ENCODE assay signal across 9 cellular contexts in the genomic region with DNA sequence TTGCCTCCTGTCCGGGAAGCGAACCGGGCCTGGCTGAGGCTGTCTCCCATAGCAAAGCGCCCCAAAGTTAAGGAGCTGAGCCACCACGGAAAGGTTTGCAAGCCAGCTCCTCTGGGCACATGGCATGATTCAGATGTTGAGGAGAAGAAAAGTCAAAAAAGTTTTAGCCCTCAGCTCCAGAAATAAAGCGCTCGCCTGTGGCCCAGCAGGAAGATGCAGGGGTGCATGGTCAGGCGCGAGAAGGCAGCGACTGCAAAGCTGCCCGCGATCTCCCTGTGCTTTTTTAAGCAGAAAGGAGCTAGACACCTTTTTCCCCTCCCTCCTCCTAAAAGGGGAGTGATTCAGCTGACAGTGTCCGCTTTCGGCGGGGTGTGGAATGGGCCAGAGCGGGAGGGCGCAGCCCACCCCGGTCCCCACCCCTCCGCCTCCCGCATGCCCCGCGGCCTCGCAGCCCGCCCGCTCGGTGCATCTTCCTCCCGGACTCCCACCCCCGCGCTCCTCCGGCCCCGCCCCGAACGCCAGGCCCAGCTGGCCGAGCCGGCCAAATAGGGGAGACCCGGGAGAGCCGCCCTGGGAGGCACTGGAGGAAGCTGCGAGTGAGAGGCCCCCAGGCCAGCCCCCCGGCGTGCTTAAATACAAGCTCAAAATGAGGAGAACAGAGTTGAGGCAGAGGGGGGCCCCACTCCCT. TPM values are rescaled to one million over a fixed set of nuclear protein-coding genes. Genes with fewer than 3 reads are reported as not detected.
DNase-seq lines count a peak whose midpoint lies in the region; ATAC-seq, FAIRE-seq and TF ChIP-seq lines count a peak whose summit lies in the region.
"Had no signal": no experiment of that assay in that cellular context is flagged by ENCODE, and none has a peak within 500 bp of the region (broad histone marks: within the 10 kb centered on the region; RNA-seq: fewer than 3 reads in every experiment).

A gene with protein sequence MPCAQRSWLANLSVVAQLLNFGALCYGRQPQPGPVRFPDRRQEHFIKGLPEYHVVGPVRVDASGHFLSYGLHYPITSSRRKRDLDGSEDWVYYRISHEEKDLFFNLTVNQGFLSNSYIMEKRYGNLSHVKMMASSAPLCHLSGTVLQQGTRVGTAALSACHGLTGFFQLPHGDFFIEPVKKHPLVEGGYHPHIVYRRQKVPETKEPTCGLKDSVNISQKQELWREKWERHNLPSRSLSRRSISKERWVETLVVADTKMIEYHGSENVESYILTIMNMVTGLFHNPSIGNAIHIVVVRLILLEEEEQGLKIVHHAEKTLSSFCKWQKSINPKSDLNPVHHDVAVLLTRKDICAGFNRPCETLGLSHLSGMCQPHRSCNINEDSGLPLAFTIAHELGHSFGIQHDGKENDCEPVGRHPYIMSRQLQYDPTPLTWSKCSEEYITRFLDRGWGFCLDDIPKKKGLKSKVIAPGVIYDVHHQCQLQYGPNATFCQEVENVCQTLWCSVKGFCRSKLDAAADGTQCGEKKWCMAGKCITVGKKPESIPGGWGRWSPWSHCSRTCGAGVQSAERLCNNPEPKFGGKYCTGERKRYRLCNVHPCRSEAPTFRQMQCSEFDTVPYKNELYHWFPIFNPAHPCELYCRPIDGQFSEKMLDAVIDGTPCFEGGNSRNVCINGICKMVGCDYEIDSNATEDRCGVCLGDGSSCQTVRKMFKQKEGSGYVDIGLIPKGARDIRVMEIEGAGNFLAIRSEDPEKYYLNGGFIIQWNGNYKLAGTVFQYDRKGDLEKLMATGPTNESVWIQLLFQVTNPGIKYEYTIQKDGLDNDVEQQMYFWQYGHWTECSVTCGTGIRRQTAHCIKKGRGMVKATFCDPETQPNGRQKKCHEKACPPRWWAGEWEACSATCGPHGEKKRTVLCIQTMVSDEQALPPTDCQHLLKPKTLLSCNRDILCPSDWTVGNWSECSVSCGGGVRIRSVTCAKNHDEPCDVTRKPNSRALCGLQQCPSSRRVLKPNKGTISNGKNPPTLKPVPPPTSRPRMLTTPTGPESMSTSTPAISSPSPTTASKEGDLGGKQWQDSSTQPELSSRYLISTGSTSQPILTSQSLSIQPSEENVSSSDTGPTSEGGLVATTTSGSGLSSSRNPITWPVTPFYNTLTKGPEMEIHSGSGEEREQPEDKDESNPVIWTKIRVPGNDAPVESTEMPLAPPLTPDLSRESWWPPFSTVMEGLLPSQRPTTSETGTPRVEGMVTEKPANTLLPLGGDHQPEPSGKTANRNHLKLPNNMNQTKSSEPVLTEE (N-terminal part only) (minus strand): TSS at position 260 of the 688 bp plus-strand sequence. CDS start 134 bp downstream, at position 126.

- H3K4me3 ChIP-seq in HUES6 (ENCODE audit: low read depth, low read length): peak within 1 kb of the TSS; percentile 72
- H3K4me3 ChIP-seq in H1 (ENCODE audit: extremely low read depth in 1 of 4, insufficient read depth in 2 of 4, low read depth in 3 of 4, low read length in 4 of 4): peak within 1 kb of the TSS; percentile 50 to 64 (median 56)
- peak within 1 kb of the TSS; percentile 22 to 60 for H3K4me3 ChIP-seq in mucosa of rectum (ENCODE audit: low read length in 2 of 2)

- TF ChIP-seq RAD21 in H1 (IDR thresholded peaks at IDR 0.05 in 1 of 2, conservative IDR thresholded peaks at IDR 0.05 in 1 of 2; ENCODE audit: low read depth in 2 of 2, low read length in 2 of 2): no peak

- H3K4me1 ChIP-seq in HUES6 (ENCODE audit: control insufficient read depth, insufficient read depth, low read length) (peaks cover 26% of the 10 kb centered on the region), H1 (replicated peaks in 1 of 4; ENCODE audit: control insufficient read depth in 3 of 4, insufficient read depth in 4 of 4, low read length in 3 of 4) (peaks cover 4 to 18% (median 10%) of the 10 kb centered on the region in 4 experiments), mucosa of rectum (ENCODE audit: control insufficient read depth in 2 of 2, insufficient read depth in 2 of 2, low read length in 2 of 2) (no peaks in the 10 kb centered on the region)

- FAIRE-seq in H1 (lab: Jason Lieb, UNC): no peak
- FAIRE-seq: bronchial epithelial cell had no signal

- H4K5ac ChIP-seq in H1 (ENCODE audit: insufficient read length, low read depth, low read length): no peak within 1 kb of the TSS

- H4K8ac ChIP-seq in H1 (ENCODE audit: extremely low read depth, insufficient read depth, low read length): no peak within 1 kb of the TSS

- POLR2A ChIA-PET in H1 (lab: Charles Lee; ENCODE audit: partially characterized antibody): interaction anchor here (0.9 to 1.1 kb wide), 5 partner anchors 8 to 60 kb away, joined by 3 to 4 read pairs (median 3); no protein-coding TSS in a partner anchor

- H3K56ac ChIP-seq in H1 (replicated peaks; ENCODE audit: insufficient read length, low read depth, low read length): no peak within 1 kb of the TSS

- H2AK5ac ChIP-seq in H1 (ENCODE audit: low read depth, low read length): no peak within 1 kb of the TSS

- H4K91ac ChIP-seq in H1 (replicated peaks; ENCODE audit: insufficient read length, low read length): no peak within 1 kb of the TSS

- peak within 1 kb of the TSS; percentile 35; the same call in 1 of the 2 replicates for H2AFZ ChIP-seq in H1 (ENCODE audit: low read length)

- 2% methylated on average over 12 of the region's 40 CpGs; no CpG with 5 or more reads in 1 of the 2 experiments for WGBS in H1 (ENCODE audit: extremely low coverage in 1 of 2, insufficient coverage in 1 of 2, insufficient read length in 1 of 2, insufficient replicate concordance in 2 of 2, low coverage in 1 of 2, low lambda C conversion rate in 2 of 2, missing lambda C conversion rate in 1 of 2), 2 experiments

- H3K9ac ChIP-seq in HUES6 (ENCODE audit: low read length) (peak within 1 kb of the TSS; percentile 78), H1 (replicated peaks in 1 of 4; ENCODE audit: extremely low read depth in 1 of 4, low read depth in 3 of 4, low read length in 3 of 4) (peak within 1 kb of the TSS; percentile 1 to 67 (median 36); a peak in 5 of 7 replicates), mucosa of rectum (ENCODE audit: low read depth in 1 of 2, low read length in 2 of 2) (no peak within 1 kb of the TSS)

- H3K36me3 ChIP-seq in HUES6 (ENCODE audit: control insufficient read depth, insufficient read depth, low read length) (no peaks in the 10 kb centered on the region), H1 (ENCODE audit: control insufficient read depth in 2 of 4, insufficient read depth in 4 of 4, low read length in 3 of 4) (no peaks in the 10 kb centered on the region), mucosa of rectum (ENCODE audit: control insufficient read depth in 2 of 2, insufficient read depth in 2 of 2, low read length in 2 of 2) (no peaks in the 10 kb centered on the region)

- peak; percentile 91 for DNase-seq in EL
- DNase-seq in H1 (ENCODE audit: low read depth in 1 of 2, low spot score in 2 of 2): peak in 1 of 2 experiments; percentile 81
- DNase-seq in NCI-H1436 treated with DMSO at 0.1 percent for 48 hours (lab: John Stamatoyannopoulos, UW): no peak
- DNase-seq in NCI-H2029 (lab: John Stamatoyannopoulos, UW): no peak

- peaks cover 0 to 13% of the 10 kb centered on the region in 2 experiments; a peak in 1 of 4 replicates for H3K79me2 ChIP-seq in H1 (ENCODE audit: control insufficient read depth in 1 of 2, insufficient read depth in 2 of 2, low read length in 2 of 2)

- TF ChIP-seq POLR2A in H1 (IDR thresholded peaks at IDR 0.05; ENCODE audit: control extremely low read depth in 1 of 2, low read depth in 2 of 2, low read length in 2 of 2): 0 out of 3 replicates have a peak, but pooled peaks of 1 of the 2 experiments have one; percentile 14

- peak within 1 kb of the TSS; percentile 75 to 97 for H3K4me2 ChIP-seq in H1 (ENCODE audit: insufficient read depth in 1 of 2, low read depth in 2 of 2, low read length in 2 of 2)

- H3K27ac ChIP-seq in HUES6 (ENCODE audit: low read depth, low read length) (peak within 1 kb of the TSS; percentile 20; the same call in 1 of the 2 replicates), H1 (ENCODE audit: low read depth, low read length) (no peak within 1 kb of the TSS), mucosa of rectum (ENCODE audit: low read depth in 2 of 2, low read length in 2 of 2) (no peak within 1 kb of the TSS)

- 0 out of 2 replicates have a peak within 1 kb of the TSS, but pooled peaks have one; percentile 20 for H2BK12ac ChIP-seq in H1 (ENCODE audit: low read depth, low read length)

- TF ChIP-seq CTCF in H1 (IDR thresholded peaks at IDR 0.05; ENCODE audit: control extremely low read depth in 1 of 3, insufficient read depth in 1 of 3, low read depth in 1 of 3, low read length in 3 of 3): no peak

- H3K27me3 ChIP-seq in HUES6 (ENCODE audit: control insufficient read depth, insufficient read depth, low read length) (peaks cover 5% of the 10 kb centered on the region; the same call in 1 of the 2 replicates), H1 (replicated peaks in 1 of 4; ENCODE audit: control insufficient read depth in 3 of 4, extremely low read depth in 1 of 4, insufficient read depth in 3 of 4, low read length in 3 of 4) (no peaks in the 10 kb centered on the region; a peak in 1 of 7 replicates), mucosa of rectum (ENCODE audit: control insufficient read depth in 2 of 2, insufficient read depth in 2 of 2, low read length in 2 of 2) (peaks cover 0 to 5% of the 10 kb centered on the region in 2 donors)

- H3K4ac ChIP-seq in H1 (replicated peaks; ENCODE audit: insufficient read length, low read depth, low read length): no peak within 1 kb of the TSS

- no peak for TF ChIP-seq EP300 in H1 (IDR thresholded peaks at IDR 0.05; ENCODE audit: borderline replicate concordance in 1 of 2, low read depth in 2 of 2, low read length in 2 of 2)

- no peak within 1 kb of the TSS for H3K14ac ChIP-seq in H1 (ENCODE audit: insufficient read length)

- CTCF ChIA-PET in H1 (lab: Charles Lee; ENCODE audit: partially characterized antibody): interaction anchor here (0.5 to 2.6 kb wide), 10 partner anchors 9 to 1547 kb away, joined by 3 to 12 read pairs (median 4); a partner anchor contains a TSS

- H2BK20ac ChIP-seq in H1 (ENCODE audit: low read length): no peak within 1 kb of the TSS

- H3K23me2 ChIP-seq in H1 (ENCODE audit: low read depth, low read length): peaks cover 4% of the 10 kb centered on the region; the same call in 1 of the 2 replicates

- no peak within 1 kb of the TSS for H2BK15ac ChIP-seq in H1 (ENCODE audit: low read length)

- H3K18ac ChIP-seq in H1 (ENCODE audit: extremely low read depth, low read length): peak within 1 kb of the TSS; percentile 64

- no peak within 1 kb of the TSS for H2BK5ac ChIP-seq in H1 (ENCODE audit: low read depth, low read length)

- H2BK120ac ChIP-seq in H1 (replicated peaks; ENCODE audit: low read depth, low read length): no peak within 1 kb of the TSS

- H4K20me1 ChIP-seq in H1 (replicated peaks in 1 of 2; ENCODE audit: control insufficient read depth in 1 of 2, insufficient read depth in 2 of 2, low read length in 2 of 2): no peaks in the 10 kb centered on the region

- ATAC-seq in GM21367 (IDR thresholded peaks at IDR 0.05; ENCODE audit: unreplicated experiment) (no peak), HG02763 (IDR thresholded peaks at IDR 0.05; ENCODE audit: unreplicated experiment) (no peak)

- H3K9me3 ChIP-seq in HUES6 (ENCODE audit: control insufficient read depth, insufficient read depth, low read depth, low read length) (no peaks in the 10 kb centered on the region), H1 (ENCODE audit: insufficient read depth in 2 of 2, low read depth in 1 of 2, low read length in 1 of 2) (no peaks in the 10 kb centered on the region), mucosa of rectum (ENCODE audit: control insufficient read depth in 2 of 2, low read length in 2 of 2) (no peaks in the 10 kb centered on the region)

- H3K23ac ChIP-seq in H1 (ENCODE audit: insufficient read length): no peak within 1 kb of the TSS

- H3K79me1 ChIP-seq in H1 (ENCODE audit: low read depth, low read length): no peaks in the 10 kb centered on the region; the same call in 1 of the 2 replicates

RNA-seq across cellular contexts. Expression of the gene that starts here (rescaled TPM):
- total RNA-seq in H1 (2021; fragmentation: NEBNext Ultra II Directional; extraction: Animal tissue kit (Norgen Biotek cat#: 25700)): 12.3 and 12.8 TPM in 2 replicates
- polyA plus RNA-seq in H1 (2011; rRNA removed): 4.9 and 6.4 TPM in 2 replicates
- polyA plus RNA-seq in H1 (2011; cell fraction: cytosol; rRNA removed): 5.4 TPM
- polyA plus RNA-seq in H1 (2011; cell fraction: nucleus; rRNA removed): 9.9 TPM
- 4.9 to 6.5 TPM (median 5.8 TPM) in 4 replicates for polyA plus RNA-seq in H1 (2012, experiment 1 of 2)
- 2.8 TPM for polyA plus RNA-seq in H1 (2012, experiment 2 of 2)
- polyA plus RNA-seq in H1 (2013, experiment 1 of 2): 8.3 TPM
- 8.3 TPM for polyA plus RNA-seq in H1 (2013, experiment 2 of 2)
- 38.0 and 39.6 TPM in 2 replicates for polyA minus RNA-seq in H1 (2011; rRNA and poly(A)+ RNA removed)
- 6.9 TPM for polyA minus RNA-seq in H1 (2011; cell fraction: cytosol; rRNA and poly(A)+ RNA removed)
- 54.7 TPM for polyA minus RNA-seq in H1 (2011; cell fraction: nucleus; rRNA and poly(A)+ RNA removed)

Comparison
In these comparisons a context has a peak if more than half of its experiments do, and no peak if none do; other contexts are left out.
1. H3K9ac ChIP-seq: peak in HUES6 (single experiment) and H1 (4 of 4); none in mucosa of rectum (0 of 2).
2. Peak in every context shown above with its lines, with median percentiles within 50 percentile points of each other: H3K4me3 ChIP-seq.